In the genomic region with DNA sequence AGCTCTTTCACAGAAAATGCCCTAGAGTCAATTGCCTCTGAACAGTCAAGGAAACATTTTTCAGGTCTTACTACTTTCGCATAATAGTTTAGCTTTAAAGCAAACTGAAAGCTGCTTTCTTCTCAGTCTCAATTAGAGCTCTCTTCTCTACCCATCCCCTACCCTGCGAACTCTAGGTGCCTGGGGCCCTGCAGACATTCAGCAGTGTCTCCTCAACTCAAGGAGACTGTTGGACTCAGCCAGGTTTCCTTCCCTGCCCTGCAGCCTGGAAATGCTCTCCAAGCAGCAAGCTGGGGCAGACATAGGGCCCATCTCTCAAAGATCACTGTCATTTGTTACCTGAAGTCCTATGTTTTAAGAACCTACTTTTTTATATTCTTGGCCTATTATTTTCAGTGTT, we compare ENCODE assay signal across 24 cellular contexts.
DNase-seq lines count a peak whose midpoint lies in the region; ATAC-seq, FAIRE-seq and TF ChIP-seq lines count a peak whose summit lies in the region.
"Had no signal": no experiment of that assay in that cellular context is flagged by ENCODE, and none has a peak within 500 bp of the region (broad histone marks: within the 10 kb centered on the region; RNA-seq: fewer than 3 reads in every experiment).

No MANE protein-coding gene starts in this region.

- H3K18ac ChIP-seq in H1 (ENCODE audit: extremely low read depth, low read length), result no peak overlapping the region

- no peak for FAIRE-seq in H1 (lab: Jason Lieb, UNC)
- FAIRE-seq: G401.6, GM12891, GM19239, K562 had no signal

- H3K4me1 Mint-ChIP-seq in GM23338 (peaks cover 7% of the 10 kb centered on the region), mesothelial cell of epicardium (peaks cover 10% of the 10 kb centered on the region)
- H3K4me1 Mint-ChIP-seq: B cell had no signal

- H4K5ac ChIP-seq in H1 (ENCODE audit: insufficient read length, low read depth, low read length), result no peak overlapping the region

- peaks cover 4% of the 10 kb centered on the region; the same call in 1 of the 3 replicates for H3K9me3 Mint-ChIP-seq in GM23338
- peaks cover 27% of the 10 kb centered on the region for H3K9me3 Mint-ChIP-seq in mesothelial cell of epicardium

- no peak overlapping the region for H2BK5ac ChIP-seq in H1 (ENCODE audit: low read depth, low read length)

- TF ChIP-seq POLR2A in H1 (IDR thresholded peaks at IDR 0.05; ENCODE audit: control extremely low read depth in 1 of 2, low read depth in 2 of 2, low read length in 2 of 2), result no peak

- no peaks in the 10 kb centered on the region for H3K27me3 Mint-ChIP-seq in GM23338 (ENCODE audit: insufficient read depth, low read depth, poor library complexity)
- no peaks in the 10 kb centered on the region for H3K27me3 Mint-ChIP-seq in mesothelial cell of epicardium (ENCODE audit: low read depth)
- H3K27me3 Mint-ChIP-seq: B cell had no signal

- H3K4me2 ChIP-seq in GM23338, result no peak overlapping the region
- no peak overlapping the region for H3K4me2 ChIP-seq in H1 (ENCODE audit: insufficient read depth in 1 of 2, low read depth in 2 of 2, low read length in 2 of 2)
- H3K4me2 ChIP-seq: BLaER1 treated with 17β-estradiol and CSF1 and Interleukin-3, amounts not matched to agents 10 nM and 100 nM had no signal

- WGBS in H1 (ENCODE audit: extremely low coverage in 1 of 2, insufficient coverage in 1 of 2, insufficient read length in 1 of 2, insufficient replicate concordance in 2 of 2, low coverage in 1 of 2, low lambda C conversion rate in 2 of 2, missing lambda C conversion rate in 1 of 2), 2 experiments, result 95% methylated on average over 2 of the region's 2 CpGs; no CpG with 5 or more reads in 1 of the 2 experiments

- H3K79me2 ChIP-seq in GM23338 (replicated peaks; ENCODE audit: insufficient read depth), result no peaks in the 10 kb centered on the region
- H3K79me2 ChIP-seq in H1 (ENCODE audit: control insufficient read depth in 1 of 2, insufficient read depth in 2 of 2, low read length in 2 of 2), result no peaks in the 10 kb centered on the region

- H3K36me3 ChIP-seq in GM23338 (ENCODE audit: insufficient read depth), result no peaks in the 10 kb centered on the region
- H3K36me3 ChIP-seq in H1 (ENCODE audit: control insufficient read depth in 2 of 4, insufficient read depth in 4 of 4, low read length in 3 of 4), result no peaks in the 10 kb centered on the region
- H3K36me3 ChIP-seq: BLaER1 treated with 17β-estradiol and CSF1 and Interleukin-3, amounts not matched to agents 10 nM and 100 nM had no signal

- POLR2A ChIA-PET in H1 (lab: Charles Lee; ENCODE audit: partially characterized antibody), result no interaction called here

- H3K27me3 ChIP-seq in GM23338 (ENCODE audit: insufficient read depth), result no peaks in the 10 kb centered on the region
- no peaks in the 10 kb centered on the region for H3K27me3 ChIP-seq in H1 (replicated peaks in 1 of 4; ENCODE audit: control insufficient read depth in 3 of 4, extremely low read depth in 1 of 4, insufficient read depth in 3 of 4, low read length in 3 of 4)
- H3K27me3 ChIP-seq: BLaER1 treated with 17β-estradiol and CSF1 and Interleukin-3, amounts not matched to agents 10 nM and 100 nM had no signal

- H2BK15ac ChIP-seq in H1 (ENCODE audit: low read length), result no peak overlapping the region

- TF ChIP-seq CTCF in GM23338 (conservative IDR thresholded peaks at IDR 0.05; ENCODE audit: low read depth in 2 of 2) (no peak), H1 (IDR thresholded peaks at IDR 0.05; ENCODE audit: control extremely low read depth in 1 of 3, insufficient read depth in 1 of 3, low read depth in 1 of 3, low read length in 3 of 3) (no peak), mesothelial cell of epicardium (IDR thresholded peaks at IDR 0.05; ENCODE audit: unreplicated experiment) (no peak)

- no peak overlapping the region for H2AK5ac ChIP-seq in H1 (ENCODE audit: low read depth, low read length)

- CTCF ChIA-PET in H1 (lab: Charles Lee; ENCODE audit: partially characterized antibody), result no interaction called here

- no peak for TF ChIP-seq RAD21 in H1 (IDR thresholded peaks at IDR 0.05 in 1 of 2, conservative IDR thresholded peaks at IDR 0.05 in 1 of 2; ENCODE audit: low read depth in 2 of 2, low read length in 2 of 2)

- no peaks in the 10 kb centered on the region for H3F3A ChIP-seq in GM23338 (replicated peaks; ENCODE audit: low read depth)

- H3K27ac ChIP-seq in GM23338 (ENCODE audit: low read depth) (no peak overlapping the region), H1 (ENCODE audit: low read depth, low read length) (no peak overlapping the region)
- H3K27ac ChIP-seq: BLaER1 treated with 17β-estradiol and CSF1 and Interleukin-3, amounts not matched to agents 10 nM and 100 nM; GM23248; HL-60 had no signal

- H3K14ac ChIP-seq in H1 (ENCODE audit: insufficient read length), result no peak overlapping the region

- H3K56ac ChIP-seq in H1 (replicated peaks; ENCODE audit: insufficient read length, low read depth, low read length), result no peak overlapping the region

- no peak overlapping the region for H2BK12ac ChIP-seq in H1 (ENCODE audit: low read depth, low read length)

- H3K4me1 ChIP-seq in GM23338 (ENCODE audit: insufficient read depth) (peaks cover 8% of the 10 kb centered on the region; the same call in 1 of the 2 replicates), H1 (replicated peaks in 1 of 4; ENCODE audit: control insufficient read depth in 3 of 4, insufficient read depth in 4 of 4, low read length in 3 of 4) (no peaks in the 10 kb centered on the region)
- H3K4me1 ChIP-seq: BLaER1 treated with 17β-estradiol and CSF1 and Interleukin-3, amounts not matched to agents 10 nM and 100 nM had no signal

- H2BK120ac ChIP-seq in H1 (replicated peaks; ENCODE audit: low read depth, low read length), result no peak overlapping the region

- no peak overlapping the region for H3K4ac ChIP-seq in H1 (replicated peaks; ENCODE audit: insufficient read length, low read depth, low read length)

- no peak overlapping the region for H3K27ac Mint-ChIP-seq in GM23338
- H3K27ac Mint-ChIP-seq in mesothelial cell of epicardium, result peak overlapping the region; percentile 78
- H3K27ac Mint-ChIP-seq: B cell; CD8-positive, alpha-beta T cell; HFFc6 had no signal

- H3K4me3 Mint-ChIP-seq in GM23338, result no peak overlapping the region
- no peak overlapping the region for H3K4me3 Mint-ChIP-seq in mesothelial cell of epicardium
- H3K4me3 Mint-ChIP-seq: B cell; CD8-positive, alpha-beta T cell; HFFc6 had no signal

- TF ChIP-seq EP300 in H1 (IDR thresholded peaks at IDR 0.05; ENCODE audit: borderline replicate concordance in 1 of 2, low read depth in 2 of 2, low read length in 2 of 2), result no peak

- H4K8ac ChIP-seq in H1 (ENCODE audit: extremely low read depth, insufficient read depth, low read length), result no peak overlapping the region; the same call in 1 of the 2 replicates

- H3K23ac ChIP-seq in H1 (ENCODE audit: insufficient read length), result no peak overlapping the region

- no peaks in the 10 kb centered on the region for H3K79me1 ChIP-seq in H1 (ENCODE audit: low read depth, low read length)

- H3K9ac ChIP-seq in H1 (replicated peaks in 1 of 4; ENCODE audit: extremely low read depth in 1 of 4, low read depth in 3 of 4, low read length in 3 of 4), result no peak overlapping the region
- H3K9ac ChIP-seq: BLaER1 treated with 17β-estradiol and CSF1 and Interleukin-3, amounts not matched to agents 10 nM and 100 nM; GM23248 had no signal

- H3K9me2 ChIP-seq in GM23338 (ENCODE audit: insufficient read depth), result peaks cover 8% of the 10 kb centered on the region; the same call in 1 of the 2 replicates

- H3K4me3 ChIP-seq in GM23338, result no peak overlapping the region
- no peak overlapping the region for H3K4me3 ChIP-seq in H1 (ENCODE audit: extremely low read depth in 1 of 4, insufficient read depth in 2 of 4, low read depth in 3 of 4, low read length in 4 of 4)
- H3K4me3 ChIP-seq: BLaER1 treated with 17β-estradiol and CSF1 and Interleukin-3, amounts not matched to agents 10 nM and 100 nM; GM23248; K562 had no signal

- peaks cover 0 to 4% of the 10 kb centered on the region in 2 experiments; a peak in 2 of 4 replicates for H3K9me3 ChIP-seq in H1 (ENCODE audit: insufficient read depth in 2 of 2, low read depth in 1 of 2, low read length in 1 of 2)

- H4K20me1 ChIP-seq in GM23338 (replicated peaks; ENCODE audit: insufficient read depth) (no peaks in the 10 kb centered on the region), H1 (replicated peaks in 1 of 2; ENCODE audit: control insufficient read depth in 1 of 2, insufficient read depth in 2 of 2, low read length in 2 of 2) (no peaks in the 10 kb centered on the region)
- H4K20me1 ChIP-seq: BLaER1 treated with 17β-estradiol and CSF1 and Interleukin-3, amounts not matched to agents 10 nM and 100 nM had no signal

- no peak overlapping the region for H4K91ac ChIP-seq in H1 (replicated peaks; ENCODE audit: insufficient read length, low read length)

- ATAC-seq in GM23338 (no peak), GM21825 (IDR thresholded peaks at IDR 0.05; ENCODE audit: unreplicated experiment) (no peak), HG02884 (IDR thresholded peaks at IDR 0.05; ENCODE audit: unreplicated experiment) (no peak)
- ATAC-seq: CD8-positive, alpha-beta T cell; HCT116; K562 had no signal

- H3K23me2 ChIP-seq in H1 (ENCODE audit: low read depth, low read length), result 0 out of 2 replicates have a peak, but pooled peaks cover 2% of the 10 kb centered on the region

- peaks cover 4% of the 10 kb centered on the region; the same call in 2 of the 3 replicates for H3K36me3 Mint-ChIP-seq in GM23338 (ENCODE audit: low read depth)
- no peaks in the 10 kb centered on the region for H3K36me3 Mint-ChIP-seq in mesothelial cell of epicardium
- H3K36me3 Mint-ChIP-seq: CD8-positive, alpha-beta T cell had no signal

- no peak overlapping the region for H2BK20ac ChIP-seq in H1 (ENCODE audit: low read length)

- peak overlapping the region; percentile 52; the same call in 1 of the 2 replicates for H2AFZ ChIP-seq in GM23338
- 0 out of 2 replicates have a peak overlapping the region, but pooled peaks have one; percentile 20 for H2AFZ ChIP-seq in H1 (ENCODE audit: low read length)
- H2AFZ ChIP-seq: GM23248 had no signal

- DNase-seq in GM23338 (ENCODE audit: low spot score), result no peak
- no peak for DNase-seq in H1 (ENCODE audit: low read depth in 1 of 2, low spot score in 2 of 2)
- DNase-seq in mesothelial cell of epicardium (ENCODE audit: low spot score in 2 of 2, unreplicated experiment in 2 of 2), result no peak
- DNase-seq in NCI-H2081 (lab: John Stamatoyannopoulos, UW), result no peak
- no peak for DNase-seq in SIG-M5 treated with dmso at 0.1 percent for 504 hours (lab: John Stamatoyannopoulos, UW; ENCODE audit: unreplicated experiment)
- DNase-seq: CD8-positive, alpha-beta T cell; COR-L47; DMS 273 treated with DMSO at 0.1 percent for 48 hours; DMS53; DND-41; EL; GM23248; H7; HFFc6 had no signal

TF ChIP-seq in GM23338, 12 proteins besides CTCF, POLR2A, EP300 and RAD21 (continues in another document):
- TF ChIP-seq ZNF114 (CRISPR knock-in tag; IDR thresholded peaks at IDR 0.05), result no peak

TF ChIP-seq in H1, 55 proteins besides CTCF, POLR2A, EP300 and RAD21 (continues in another document):
- TF ChIP-seq HDAC2 (IDR thresholded peaks at IDR 0.05; ENCODE audit: borderline replicate concordance in 1 of 2, low read depth in 2 of 2, low read length in 2 of 2) (no peak), SUZ12 (IDR thresholded peaks at IDR 0.05; ENCODE audit: low read length) (no peak), RXRA (IDR thresholded peaks at IDR 0.05; ENCODE audit: insufficient read depth, low read depth, low read length) (no peak), CBX5 (IDR thresholded peaks at IDR 0.05; ENCODE audit: low read depth, low read length) (no peak), TCF12 (IDR thresholded peaks at IDR 0.05; ENCODE audit: low read depth, low read length) (no peak)
